10 cellular contexts compared by ENCODE assay signal in the genomic region with DNA sequence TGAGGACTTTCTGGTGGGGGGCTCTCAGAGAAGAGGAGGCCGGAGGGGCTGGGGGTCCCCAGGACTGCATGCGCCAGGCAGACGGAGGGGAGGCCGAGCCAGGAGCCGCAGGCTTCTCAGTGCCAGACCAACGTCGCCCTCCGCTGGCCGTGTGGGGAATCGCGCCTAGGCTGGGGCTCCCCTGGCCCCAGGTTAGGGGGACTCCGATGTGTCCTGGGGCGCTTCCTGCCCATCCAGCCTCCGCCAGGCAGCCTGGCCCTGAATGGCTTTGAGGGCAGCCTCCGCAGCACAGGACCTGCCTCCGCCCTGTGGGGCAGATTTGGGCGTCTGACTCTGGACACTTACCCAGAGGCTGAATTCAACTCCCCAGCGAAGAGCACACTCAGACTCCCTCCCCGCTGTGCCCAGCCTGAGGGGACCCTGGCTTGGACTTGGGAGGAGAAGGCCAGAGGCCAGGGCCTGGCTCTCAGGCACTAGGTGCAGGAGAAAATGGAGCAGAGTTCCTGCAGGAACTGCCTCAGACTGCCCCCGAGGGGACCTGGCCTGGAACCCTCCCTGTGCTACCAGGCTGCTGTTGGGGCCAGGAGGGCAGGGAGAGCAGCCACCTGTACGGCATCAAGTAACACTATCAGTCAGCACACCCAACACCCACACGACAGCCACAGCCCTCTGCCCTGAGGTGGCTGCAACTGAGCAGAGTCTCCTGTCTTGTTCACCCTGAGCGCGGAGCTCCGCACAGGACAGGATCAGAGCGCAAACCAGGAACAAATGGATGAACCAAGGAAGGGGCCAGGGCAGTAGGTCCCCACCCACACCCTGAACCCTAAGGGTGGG. TPM values are rescaled to one million over a fixed set of nuclear protein-coding genes. Genes with fewer than 3 reads are reported as not detected.
A peak's percentile ranks its signal among the peaks of the same experiment; 100 is the strongest.
DNase-seq lines count a peak whose midpoint lies in the region; ATAC-seq and TF ChIP-seq lines count a peak whose summit lies in the region.
"Had no signal": no experiment of that assay in that cellular context is flagged by ENCODE, and none has a peak within 500 bp of the region (broad histone marks: within the 10 kb centered on the region; RNA-seq: fewer than 3 reads in every experiment).

No MANE protein-coding gene starts in this region.

- no peak overlapping the region for H2AFZ ChIP-seq in OCI-LY3 (ENCODE audit: low read depth, low read length)

- no peaks in the 10 kb centered on the region for H3K9me3 ChIP-seq in OCI-LY3 (ENCODE audit: insufficient read depth, low read length)

- 0 out of 2 replicates have a peak, but pooled peaks cover 6% of the 10 kb centered on the region for H3K27me3 ChIP-seq in OCI-LY3 (ENCODE audit: low read depth, low read length)

- peak; percentile 59 for TF ChIP-seq CTCF in OCI-LY3 (IDR thresholded peaks at IDR 0.05; ENCODE audit: low read depth, low read length)
- TF ChIP-seq CTCF in fibroblast of the aortic adventitia (IDR thresholded peaks at IDR 0.05; ENCODE audit: insufficient read depth, low read length), result peak; percentile 29

- no peaks in the 10 kb centered on the region for H3K4me1 ChIP-seq in OCI-LY3 (ENCODE audit: low read length)

- no peak overlapping the region for H3K9ac ChIP-seq in OCI-LY3 (ENCODE audit: low read length)

- no peaks in the 10 kb centered on the region for H4K20me1 ChIP-seq in OCI-LY3 (ENCODE audit: insufficient read depth, low read length)

- ATAC-seq in HG02885 (IDR thresholded peaks at IDR 0.05; ENCODE audit: poor library complexity, unreplicated experiment) (no peak), HG03025 (IDR thresholded peaks at IDR 0.05; ENCODE audit: low FRiP score, unreplicated experiment) (no peak)

- H3K4me2 ChIP-seq in OCI-LY3 (ENCODE audit: low read length), result peak overlapping the region; percentile 17; the same call in 1 of the 2 replicates

- H3K36me3 ChIP-seq in OCI-LY3 (replicated peaks; ENCODE audit: low read depth, low read length), result no peaks in the 10 kb centered on the region

- H3K27ac ChIP-seq in OCI-LY3 (ENCODE audit: low read length), result no peak overlapping the region

- no peak overlapping the region for H3K4me3 ChIP-seq in OCI-LY3 (ENCODE audit: low read length)
- H3K4me3 ChIP-seq in fibroblast of the aortic adventitia (ENCODE audit: low read depth, low read length), result no peak overlapping the region

- peak; percentile 40 to 43 for DNase-seq in stimulated activated CD4-positive, alpha-beta T cell treated with anti-CD3 and anti-CD28 coated beads, Interleukin-2, amount 100 ng/mL, for 48 hours
- no peak for DNase-seq in stimulated activated CD4-positive, alpha-beta T cell treated with anti-CD3 and anti-CD28 coated beads, Interleukin-4, amount 100 ng/mL, for 24 hours
- DNase-seq in fibroblast of the aortic adventitia (ENCODE audit: low read depth) (no peak), NCI-H2029 treated with DMSO at 0.1 percent for 48 hours (lab: John Stamatoyannopoulos, UW) (no peak), RKO (ENCODE audit: low spot score) (no peak)
- DNase-seq: NCI-H1092 had no signal

- no peaks in the 10 kb centered on the region for H3K79me2 ChIP-seq in OCI-LY3 (ENCODE audit: low read length)

RNA-seq across cellular contexts. Expression of a gene that starts 0.6 kb away (rescaled TPM):
- total RNA-seq in fibroblast of the aortic adventitia (ENCODE audit: low replicate concordance), result not detected in 2 replicates
- total RNA-seq: myocyte had no signal

Comparison
In these comparisons a context has a peak if more than half of its experiments do, and no peak if none do; other contexts are left out.
1. DNase-seq: peak in stimulated activated CD4-positive, alpha-beta T cell treated with anti-CD3 and anti-CD28 coated beads, Interleukin-2, amount 100 ng/mL, for 48 hours (2 of 2); none in stimulated activated CD4-positive, alpha-beta T cell treated with anti-CD3 and anti-CD28 coated beads, Interleukin-4, amount 100 ng/mL, for 24 hours (single experiment), fibroblast of the aortic adventitia (single experiment), NCI-H2029 treated with DMSO at 0.1 percent for 48 hours (single experiment) and RKO (single experiment).